8 cellular contexts compared by ENCODE assay signal in genomic region chr3:45224824-45225464, GRCh38. TPM values are rescaled to one million over a fixed set of nuclear protein-coding genes. Genes with fewer than 3 reads are reported as not detected.
DNase-seq lines count a peak whose midpoint lies in the region; ATAC-seq and TF ChIP-seq lines count a peak whose summit lies in the region.

No MANE protein-coding gene starts in this region.

- TF ChIP-seq POLR2A in adrenal gland (IDR thresholded peaks at IDR 0.05) (no peak), heart left ventricle (IDR thresholded peaks at IDR 0.05) (no peak)

- TF ChIP-seq CTCF in AG04450 (IDR thresholded peaks at IDR 0.05; ENCODE audit: low read depth, low read length) (peak; percentile 51), GM12873 (IDR thresholded peaks at IDR 0.05; ENCODE audit: insufficient read depth, low read depth, low read length, missing control alignments) (peak; percentile 48), adrenal gland (IDR thresholded peaks at IDR 0.05) (peak in 5 of 6 experiments; percentile 37 to 74 (median 51)), heart left ventricle (IDR thresholded peaks at IDR 0.05) (peak; percentile 20 to 62 (median 44)), osteoblast (IDR thresholded peaks at IDR 0.05; ENCODE audit: extremely low read depth, low read depth, low read length) (peak; percentile 43)

- POLR2A ChIA-PET in AG04450 (lab: Yijun Ruan, JAX), result interaction anchor here (0.9 to 2.7 kb wide), 4 partner anchors 102 to 283 kb away, joined by 3 to 14 read pairs (median 6); no protein-coding TSS in a partner anchor

- H3K79me2 ChIP-seq in osteoblast (ENCODE audit: insufficient read depth, low read length), result peaks cover 7% of the 10 kb centered on the region

- H3K4me2 ChIP-seq in osteoblast (ENCODE audit: insufficient read depth, low read length), result peak overlapping the region; percentile 83

- WGBS in adrenal gland, 4 donors, result 0 to 3% (median 2%) methylated on average over 23 to 62 of the region's 62 CpGs
- WGBS in heart left ventricle, 4 donors, result 1 to 3% (median 2%) methylated on average over 26 to 62 of the region's 62 CpGs

- DNase-seq in AG04450 (ENCODE audit: low read depth, low spot score), result peak; percentile 50
- peak; percentile 46 for DNase-seq in NOMO-1 treated with dmso at 0.1 percent for 144 hours (lab: John Stamatoyannopoulos, UW; ENCODE audit: unreplicated experiment)
- DNase-seq in adrenal gland, result peak; percentile 78 to 90 (median 83)
- peak; percentile 55 to 87 (median 74) for DNase-seq in heart left ventricle
- peak; percentile 96 for DNase-seq in osteoblast (ENCODE audit: insufficient read length, low spot score, missing footprints)
- no peak for DNase-seq in activated gamma-delta T cell (lab: John Stamatoyannopoulos, UW)

- H3K27ac ChIP-seq in AG04450 (ENCODE audit: low read depth, low read length) (peak overlapping the region; percentile 80), adrenal gland (peak overlapping the region in 1 of 5 donors; percentile 71), heart left ventricle (no peak overlapping the region), osteoblast (ENCODE audit: low read depth, low read length) (peak overlapping the region; percentile 71)

- peak overlapping the region; percentile 95 for H2AFZ ChIP-seq in osteoblast (ENCODE audit: low read length)

- no peaks in the 10 kb centered on the region for H3K9me3 ChIP-seq in AG04450 (ENCODE audit: control insufficient read depth, insufficient read depth, low read length)
- no peaks in the 10 kb centered on the region for H3K9me3 ChIP-seq in adrenal gland (replicated peaks in 1 of 3)
- H3K9me3 ChIP-seq in heart left ventricle, result no peaks in the 10 kb centered on the region
- H3K9me3 ChIP-seq in osteoblast (ENCODE audit: low read depth, low read length), result no peaks in the 10 kb centered on the region

- H3K4me3 ChIP-seq in AG04450 (ENCODE audit: low read depth, low read length) (peak overlapping the region; percentile 97), adrenal gland (peak overlapping the region in 2 of 4 donors; percentile 32 to 95), heart left ventricle (peak overlapping the region in 11 of 12 donors; percentile 13 to 71 (median 50)), osteoblast (ENCODE audit: insufficient read depth, low read length) (peak overlapping the region; percentile 86)

- H3K4me1 ChIP-seq in adrenal gland (replicated peaks in 1 of 2) (peaks cover 0 to 10% of the 10 kb centered on the region in 2 donors), heart left ventricle (peaks cover 0 to 16% (median 5%) of the 10 kb centered on the region in 12 donors), osteoblast (ENCODE audit: insufficient read depth, low read length) (peaks cover 15% of the 10 kb centered on the region)

- H3K27me3 ChIP-seq in AG04450 (ENCODE audit: control insufficient read depth, insufficient read depth, low read length) (no peaks in the 10 kb centered on the region), adrenal gland (no peaks in the 10 kb centered on the region), heart left ventricle (peaks cover 0 to 69% (median 18%) of the 10 kb centered on the region in 9 donors), osteoblast (ENCODE audit: insufficient read depth, low read length) (peaks cover 5% of the 10 kb centered on the region)

- H3K36me3 ChIP-seq in adrenal gland (replicated peaks in 1 of 2), result no peaks in the 10 kb centered on the region
- no peaks in the 10 kb centered on the region for H3K36me3 ChIP-seq in heart left ventricle
- H3K36me3 ChIP-seq in osteoblast (ENCODE audit: insufficient read depth, low read length), result no peaks in the 10 kb centered on the region

- CTCF ChIA-PET in AG04450 (lab: Charles Lee), result interaction anchor here (0.7 to 5.5 kb wide), 9 partner anchors 15 to 435 kb away, joined by 3 to 128 read pairs (median 9); no protein-coding TSS in a partner anchor

- peak; percentile 27 for ATAC-seq in HG03039 (IDR thresholded peaks at IDR 0.05; ENCODE audit: unreplicated experiment)
- ATAC-seq in heart left ventricle, result peak; percentile 63 to 88 (median 82)

- no peaks in the 10 kb centered on the region for H4K20me1 ChIP-seq in osteoblast (ENCODE audit: insufficient read depth, low read length)

- intact Hi-C loops in adrenal gland (cut with DNase I) (loop anchor here in 1 of 2 donors (10.0 kb wide), 1 partner anchor 430 kb away; no protein-coding TSS in a partner anchor), heart left ventricle (cut with DNase I) (loop anchor here in 7 of 10 donors (5.0 to 10.0 kb wide), 4 partner anchors 270 to 430 kb away; no protein-coding TSS in a partner anchor)

RNA-seq across cellular contexts. Expression of gene TMEM158, which starts 1.1 kb away (rescaled TPM):
- polyA plus RNA-seq in AG04450 (2011; rRNA removed) (24.7 and 25.1 TPM in 2 replicates), adrenal gland (10 to 100 TPM in 1 of 3 donors, 1 to 10 TPM in 2; 5.5 to 11.9 (median 8.5) TPM), heart left ventricle (under 1 TPM; 0.40 to 0.57 TPM)
- polyA minus RNA-seq in AG04450 (2011; rRNA and poly(A)+ RNA removed), result 12.4 and 12.9 TPM in 2 replicates
- total RNA-seq in adrenal gland (10 to 100 TPM in 7 of 8 donors, 1 to 10 TPM in 1; 8.9 to 31.4 (median 20.8) TPM), heart left ventricle (1 to 10 TPM in 3 of 9 donors, under 1 TPM in 6; 0.31 to 3.3 (median 0.62) TPM), osteoblast (4.7 and 9.0 TPM in 2 replicates)

Comparison
In these comparisons a context has a peak if more than half of its experiments do, and no peak if none do; other contexts are left out.
1. H3K27ac ChIP-seq: peak in AG04450 (single experiment) and osteoblast (single experiment); none in heart left ventricle (0 of 12).
2. Peak in every context shown above with its lines, with median percentiles within 50 percentile points of each other: CTCF ChIP-seq.